In the genomic region with DNA sequence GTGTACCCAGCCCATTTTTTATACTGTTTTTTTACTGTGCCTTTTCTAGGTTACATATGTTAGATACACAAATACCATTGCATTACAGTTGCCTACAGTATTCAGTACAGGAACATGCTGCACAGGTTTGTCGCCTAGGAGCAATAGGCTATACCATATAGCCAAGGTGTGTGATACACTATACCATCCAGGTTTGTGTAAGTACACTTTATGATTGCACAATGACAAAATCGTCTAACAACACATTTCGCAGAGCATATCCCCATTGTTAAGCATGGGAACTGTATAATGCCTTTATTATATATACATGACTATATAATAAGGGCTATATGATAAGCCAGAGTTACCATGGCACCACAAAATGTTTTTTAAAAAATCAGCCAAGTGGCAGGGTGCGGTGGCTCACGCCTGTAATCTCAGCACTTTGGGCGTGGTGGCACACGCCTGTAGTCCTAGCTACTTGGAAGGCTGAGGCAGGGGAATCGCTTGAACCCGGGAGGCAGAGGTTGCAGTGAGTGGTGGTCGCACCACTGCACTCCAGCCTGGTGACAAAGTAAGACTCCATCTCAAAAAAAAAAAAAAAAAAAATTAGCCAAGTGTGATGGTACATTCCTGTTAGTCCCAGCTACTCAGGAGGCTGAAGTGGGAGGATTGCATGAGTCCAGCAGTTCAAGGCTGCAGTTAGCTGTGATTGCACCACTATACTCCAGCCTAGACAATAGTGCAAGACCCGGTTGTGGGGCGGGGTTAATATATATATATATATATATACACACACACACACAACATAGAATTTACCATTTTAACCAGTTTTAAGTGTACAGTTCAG, we compare ENCODE assay signal across 1 cellular context.
A peak's percentile ranks its signal among the peaks of the same experiment; 100 is the strongest.
TF ChIP-seq lines count a peak whose summit lies in the region.

No MANE protein-coding gene starts in this region.

TF ChIP-seq in IMR-90, 13 proteins besides CTCF, POLR2A, EP300 and RAD21:
- peak; percentile 75 for TF ChIP-seq CEBPB (IDR thresholded peaks at IDR 0.05; ENCODE audit: low read depth, low read length)
- no peak for TF ChIP-seq MAZ (IDR thresholded peaks at IDR 0.05; ENCODE audit: borderline replicate concordance, low read depth, low read length)
TF ChIP-seq in IMR-90: peak in this region for 1.
